Comparison of ENCODE assay signal across 19 cellular contexts in genomic region chr5:176184608-176185132, GRCh38. TPM values are rescaled to one million over a fixed set of nuclear protein-coding genes. Genes with fewer than 3 reads are reported as not detected.
A peak's percentile ranks its signal among the peaks of the same experiment; 100 is the strongest.
DNase-seq lines count a peak whose midpoint lies in the region; ATAC-seq and TF ChIP-seq lines count a peak whose summit lies in the region.
"Had no signal": no experiment of that assay in that cellular context is flagged by ENCODE, and none has a peak within 500 bp of the region (broad histone marks: within the 10 kb centered on the region; RNA-seq: fewer than 3 reads in every experiment).

No MANE protein-coding gene starts in this region.

- no peak overlapping the region for H2BK120ac ChIP-seq in mesendoderm (ENCODE audit: low read depth, low read length)

- no peak for ATAC-seq in GM23338
- no peak for ATAC-seq in HG03354 (IDR thresholded peaks at IDR 0.05; ENCODE audit: poor library complexity, severe bottlenecking, unreplicated experiment)
- ATAC-seq: CD8-positive, alpha-beta T cell had no signal

- H3K27me3 ChIP-seq in GM23338 (ENCODE audit: insufficient read depth) = no peaks in the 10 kb centered on the region
- no peaks in the 10 kb centered on the region for H3K27me3 ChIP-seq in mesendoderm (ENCODE audit: insufficient read depth, low read length, poor library complexity)

- H3K4me1 Mint-ChIP-seq in GM23338 (peaks cover 8% of the 10 kb centered on the region; the same call in 2 of the 3 replicates), CD14-positive monocyte (no peaks in the 10 kb centered on the region)

- H3K9me3 ChIP-seq in SK-N-MC (ENCODE audit: low read depth, low read length) = no peaks in the 10 kb centered on the region

- peak overlapping the region; percentile 44 for H3K56ac ChIP-seq in mesendoderm (ENCODE audit: low read length)

- TF ChIP-seq CTCF in GM23338 (conservative IDR thresholded peaks at IDR 0.05; ENCODE audit: low read depth in 2 of 2) = no peak
- no peak for TF ChIP-seq CTCF in CD14-positive monocyte (IDR thresholded peaks at IDR 0.05)

- 0 out of 2 replicates have a peak overlapping the region, but pooled peaks have one; percentile 56 for H2AFZ ChIP-seq in GM23338

- no peaks in the 10 kb centered on the region for H3K9me2 ChIP-seq in GM23338 (ENCODE audit: insufficient read depth)

- H4K5ac ChIP-seq in mesendoderm (ENCODE audit: low read length) = no peak overlapping the region

- H3K4me1 ChIP-seq in GM23338 (ENCODE audit: insufficient read depth) (no peaks in the 10 kb centered on the region), mesendoderm (ENCODE audit: control insufficient read depth, low read depth, low read length) (peaks cover 4% of the 10 kb centered on the region)

- H3K79me2 ChIP-seq in GM23338 (replicated peaks; ENCODE audit: insufficient read depth) (no peaks in the 10 kb centered on the region), mesendoderm (ENCODE audit: control insufficient read depth, insufficient read depth, low read length) (no peaks in the 10 kb centered on the region)

- H3K4me3 ChIP-seq in GM23338 (no peak overlapping the region), SK-N-MC (no peak overlapping the region; the same call in 1 of the 2 replicates), mesendoderm (ENCODE audit: low read length) (no peak overlapping the region)

- DNase-seq in DMS53 (lab: John Stamatoyannopoulos, UW) (peak; percentile 48), GM23338 (ENCODE audit: low spot score) (no peak), SK-N-MC (ENCODE audit: low read depth, low spot score) (no peak), mesendoderm (no peak), SKM-1 treated with dmso at 0.1 percent for 144 hours (lab: John Stamatoyannopoulos, UW; ENCODE audit: unreplicated experiment) (no peak), CD14-positive monocyte (ENCODE audit: low spot score) (no peak)
- DNase-seq: C1 segment of cervical spinal cord; CD8-positive, alpha-beta T cell; GOT3; HCEC 1CT; Kasumi-1; NCI-H1436; NCI-H187; NCI-H2081 treated with DMSO at 0.1 percent for 48 hours; NCI-H524; NCI-H774; T-helper 2 cell had no signal

- H3K27ac ChIP-seq in GM23338 (ENCODE audit: low read depth) (no peak overlapping the region), SK-N-MC (peak overlapping the region; percentile 5; the same call in 1 of the 2 replicates), mesendoderm (ENCODE audit: low read depth, low read length) (no peak overlapping the region)
- H3K27ac ChIP-seq: RWPE1 had no signal

- no peak overlapping the region for H3K4me2 ChIP-seq in GM23338
- H3K4me2 ChIP-seq in mesendoderm (ENCODE audit: low read length) = no peak overlapping the region

- no peak overlapping the region for H3K23ac ChIP-seq in mesendoderm (ENCODE audit: low read length)

- no peak overlapping the region for H3K4ac ChIP-seq in mesendoderm (ENCODE audit: low read depth, low read length)

- H3K9ac ChIP-seq in SK-N-MC (ENCODE audit: insufficient read length) (no peak overlapping the region), mesendoderm (ENCODE audit: low read length) (no peak overlapping the region)

- H3K79me1 ChIP-seq in mesendoderm (ENCODE audit: low read length) = no peaks in the 10 kb centered on the region

- no peak overlapping the region for H2AK5ac ChIP-seq in mesendoderm (ENCODE audit: low read length)

- H3K27me3 Mint-ChIP-seq in GM23338 (ENCODE audit: insufficient read depth, low read depth, poor library complexity) = no peaks in the 10 kb centered on the region
- peaks cover 7 to 23% (median 15%) of the 10 kb centered on the region in 3 donors for H3K27me3 Mint-ChIP-seq in CD14-positive monocyte (ENCODE audit: low read depth in 3 of 3)

- no CpG with 5 or more reads among the region's 6 CpGs for WGBS in mesendoderm (ENCODE audit: extremely low coverage, insufficient coverage, low lambda C conversion rate)

- no peaks in the 10 kb centered on the region for H3K36me3 Mint-ChIP-seq in GM23338 (ENCODE audit: low read depth)
- no peaks in the 10 kb centered on the region for H3K36me3 Mint-ChIP-seq in CD14-positive monocyte
- H3K36me3 Mint-ChIP-seq: CD8-positive, alpha-beta T cell had no signal

- peak overlapping the region; percentile 37 for H2BK5ac ChIP-seq in mesendoderm (ENCODE audit: low read length)

- H3K9me3 Mint-ChIP-seq in GM23338 (no peaks in the 10 kb centered on the region), CD14-positive monocyte (no peaks in the 10 kb centered on the region)
- H3K9me3 Mint-ChIP-seq: CD8-positive, alpha-beta T cell had no signal

- intact Hi-C loops in CD14-positive monocyte (cut with micrococcal nuclease) = no loop called here

- H3F3A ChIP-seq in GM23338 (replicated peaks; ENCODE audit: low read depth) = no peaks in the 10 kb centered on the region

- H3K36me3 ChIP-seq in GM23338 (ENCODE audit: insufficient read depth) = no peaks in the 10 kb centered on the region
- no peaks in the 10 kb centered on the region for H3K36me3 ChIP-seq in SK-N-MC (ENCODE audit: insufficient read depth, low read length)
- H3K36me3 ChIP-seq in mesendoderm (ENCODE audit: control insufficient read depth, insufficient read depth, low read length) = no peaks in the 10 kb centered on the region

- no peaks in the 10 kb centered on the region for H4K20me1 ChIP-seq in GM23338 (replicated peaks; ENCODE audit: insufficient read depth)

- H3K4me3 Mint-ChIP-seq in GM23338 (no peak overlapping the region), CD14-positive monocyte (no peak overlapping the region)
- H3K4me3 Mint-ChIP-seq: CD8-positive, alpha-beta T cell had no signal

- H2BK15ac ChIP-seq in mesendoderm (replicated peaks; ENCODE audit: low read depth) = no peak overlapping the region

- no peak overlapping the region for H3K27ac Mint-ChIP-seq in GM23338
- no peak overlapping the region for H3K27ac Mint-ChIP-seq in CD14-positive monocyte
- H3K27ac Mint-ChIP-seq: CD8-positive, alpha-beta T cell had no signal

- H3K18ac ChIP-seq in mesendoderm (ENCODE audit: low read length) = no peak overlapping the region

- H4K8ac ChIP-seq in mesendoderm (ENCODE audit: low read depth, low read length) = no peak overlapping the region

TF ChIP-seq in GM23338, 12 proteins besides CTCF, POLR2A, EP300 and RAD21 (continues in another document):
- no peak for TF ChIP-seq STAT1 (IDR thresholded peaks at IDR 0.05; ENCODE audit: unreplicated experiment)
- TF ChIP-seq NANOG (IDR thresholded peaks at IDR 0.05; ENCODE audit: borderline replicate concordance) = no peak
- TF ChIP-seq EZH2phosphoT487 (IDR thresholded peaks at IDR 0.05; ENCODE audit: unreplicated experiment) = no peak

RNA-seq across cellular contexts. Expression of gene SIMC1, which starts 53.6 kb away (rescaled TPM):
- 8.2 and 14.6 TPM in 2 replicates for total RNA-seq in GM23338 (2014; rRNA removed; shearing (Covaris generic))
- polyA plus RNA-seq in GM23338 (2016; fragmentation: Nextera tagmentation; extraction: Ambion mirVana) (8.6 and 9.4 TPM in 2 replicates), CD14-positive monocyte (1 to 10 TPM; 2.3 to 3.7 TPM)
- 6.9 TPM for polyA plus RNA-seq in mesendoderm (2013, experiment 1 of 2)
- 7.4 TPM for polyA plus RNA-seq in mesendoderm (2013, experiment 2 of 2)
